In the genomic region with DNA sequence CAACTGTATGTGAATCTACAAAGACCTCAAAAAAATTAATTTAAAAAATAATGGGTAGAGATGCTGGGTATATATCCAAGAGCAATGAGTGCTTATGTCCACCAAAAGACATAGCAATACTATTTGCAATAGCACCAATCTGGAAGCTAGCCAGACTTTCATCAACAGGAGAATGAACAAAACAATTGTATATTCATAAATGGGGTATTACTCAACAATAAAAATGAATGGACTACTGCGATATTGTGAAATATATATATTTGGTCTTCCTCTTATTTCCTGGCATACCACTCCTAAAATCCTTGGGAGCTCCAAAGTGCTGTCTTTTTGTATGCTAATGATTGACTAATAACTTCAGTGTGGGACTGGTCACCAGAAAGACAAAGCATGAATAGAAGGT, we compare ENCODE assay signal across 20 cellular contexts.
DNase-seq lines count a peak whose midpoint lies in the region; ATAC-seq, FAIRE-seq and TF ChIP-seq lines count a peak whose summit lies in the region.
"Had no signal": no experiment of that assay in that cellular context is flagged by ENCODE, and none has a peak within 500 bp of the region (broad histone marks: within the 10 kb centered on the region; RNA-seq: fewer than 3 reads in every experiment).

No MANE protein-coding gene starts in this region.

- CTCF ChIA-PET in MCF 10A (lab: Yijun Ruan, JAX) (interaction anchor here (0.6 to 1.9 kb wide), 5 partner anchors 151 to 986 kb away, joined by 3 to 10 read pairs (median 4); no protein-coding TSS in a partner anchor), GM12878 (lab: Yijun Ruan, JAX) (interaction anchor here (0.7 to 1.9 kb wide), 6 partner anchors 67 to 663 kb away, joined by 3 to 11 read pairs (median 3); no protein-coding TSS in a partner anchor)

- H3K9me3 ChIP-seq in breast epithelium (no peaks in the 10 kb centered on the region), GM12878 (replicated peaks; ENCODE audit: control insufficient read depth, insufficient read depth, low read length) (no peaks in the 10 kb centered on the region)

- no peaks in the 10 kb centered on the region for H3K79me2 ChIP-seq in GM12878 (ENCODE audit: control insufficient read depth, insufficient read depth, low read length)

- H2AFZ ChIP-seq in GM12878 (ENCODE audit: control insufficient read depth, low read depth, low read length): no peak overlapping the region
- H2AFZ ChIP-seq: neural progenitor cell had no signal

- peaks cover 0 to 24% of the 10 kb centered on the region in 2 donors for H3K27me3 ChIP-seq in breast epithelium
- no peaks in the 10 kb centered on the region for H3K27me3 ChIP-seq in GM12878 (replicated peaks in 1 of 2; ENCODE audit: control insufficient read depth in 2 of 2, insufficient read depth in 2 of 2, low read length in 1 of 2)
- H3K27me3 ChIP-seq: neural progenitor cell had no signal

- H3K4me1 ChIP-seq in breast epithelium: no peaks in the 10 kb centered on the region
- no peaks in the 10 kb centered on the region for H3K4me1 ChIP-seq in GM12878 (ENCODE audit: control insufficient read depth, insufficient read depth, low read length)
- H3K4me1 ChIP-seq: neural progenitor cell had no signal

- DNase-seq in MCF 10A (ENCODE audit: unreplicated experiment) (peak; percentile 86), breast epithelium (ENCODE audit: low spot score in 2 of 2) (no peak), GM12878 (ENCODE audit: low read depth, low spot score) (no peak), fibroblast of the aortic adventitia (ENCODE audit: low read depth) (peak; percentile 72), HPDE6-E6E7 (ENCODE audit: extremely low spot score) (no peak), epidermal melanocyte (ENCODE audit: insufficient read length, low spot score) (no peak)
- DNase-seq in stimulated activated CD4-positive, alpha-beta T cell treated with anti-CD3 and anti-CD28 coated beads, Interleukin-4, amount 100 ng/mL, for 1 hour: no peak
- DNase-seq: activated B cell treated with CpG ODN at 0.5 μM for 24 hours; H7; kidney; NCI-H187; NCI-H345; NK-92 treated with Interleukin-12 subunit alpha and Interleukin-12 subunit beta, amount 100 ng/mL, for 24 hours had no signal

- H3K9me3 Mint-ChIP-seq in MCF 10A (ENCODE audit: unreplicated experiment): peaks cover 7% of the 10 kb centered on the region
- H3K9me3 Mint-ChIP-seq: activated B cell treated with CpG ODN at 0.5 μM for 24 hours; activated T-helper 1 cell treated with anti-CD3 and anti-CD28 coated beads, Interleukin-12 subunit alpha, Interleukin-12 subunit beta, Interleukin-2, Interleukin-4 antibody, amounts not matched to agents 30 ng/mL and 10 ng/mL and 1 ng/mL, durations not matched to agents 14 hours and 24 hours and 36 hours; neural progenitor cell had no signal

- H3K4me3 Mint-ChIP-seq in MCF 10A (ENCODE audit: unreplicated experiment): no peak overlapping the region
- H3K4me3 Mint-ChIP-seq: activated B cell treated with CpG ODN at 0.5 μM for 24 hours; activated T-helper 1 cell treated with anti-CD3 and anti-CD28 coated beads, Interleukin-12 subunit alpha, Interleukin-12 subunit beta, Interleukin-2, Interleukin-4 antibody, amounts not matched to agents 30 ng/mL and 10 ng/mL and 1 ng/mL, durations not matched to agents 14 hours and 24 hours and 36 hours; CD14-positive monocyte; mesothelial cell of epicardium; neural progenitor cell had no signal

- WGBS in GM12878 (ENCODE audit: insufficient coverage, insufficient replicate concordance, low lambda C conversion rate, missing lambda C conversion rate): 61% methylated on average over 1 of the region's 1 CpG

- in situ Hi-C loops in GM12878 (cut with MboI): no loop called here

- SMC1A ChIA-PET in GM12878 (lab: Charles Lee; ENCODE audit: uncharacterized antibody, unreplicated experiment): interaction anchor here (0.6 to 2.1 kb wide), 5 partner anchors 8 to 276 kb away, joined by 3 to 5 read pairs (median 3); no protein-coding TSS in a partner anchor

- BruUV-seq in MCF 10A (replicated peaks; lab: Mats Ljungman, UMichigan): no TSS peak
- BruUV-seq in GM12878 (replicated peaks; lab: Mats Ljungman, UMichigan): no TSS peak

- no peak overlapping the region for H3K4me3 ChIP-seq in breast epithelium
- H3K4me3 ChIP-seq in GM12878: no peak overlapping the region
- no peak overlapping the region for H3K4me3 ChIP-seq in fibroblast of the aortic adventitia (ENCODE audit: low read depth, low read length)
- H3K4me3 ChIP-seq: neural progenitor cell had no signal

- POLR2A ChIA-PET in MCF 10A (lab: Yijun Ruan, JAX) (interaction anchor here (1.0 kb wide), 1 partner anchor 241 kb away, joined by 3 read pairs; no protein-coding TSS in a partner anchor), GM12878 (lab: Charles Lee) (no interaction called here)

- no peak overlapping the region for H3K9ac ChIP-seq in GM12878 (ENCODE audit: control insufficient read depth, insufficient read depth, low read length)
- H3K9ac ChIP-seq: neural progenitor cell had no signal

- intact Hi-C loops in MCF 10A (cut with micrococcal nuclease) (loop anchor here (2.0 to 10.0 kb wide), 2 partner anchors 150 to 980 kb away; no protein-coding TSS in a partner anchor), breast epithelium (cut with DNase I; ENCODE audit: low total_unique reads) (no loop called here), GM12878 (cut with micrococcal nuclease; ENCODE audit: unreplicated experiment) (loop anchor here (1.0 to 5.0 kb wide), 4 partner anchors 82 to 366 kb away; no protein-coding TSS in a partner anchor)

- H3K27ac Mint-ChIP-seq in MCF 10A (ENCODE audit: low read depth, unreplicated experiment): no peak overlapping the region
- H3K27ac Mint-ChIP-seq: activated T-helper 1 cell treated with anti-CD3 and anti-CD28 coated beads, Interleukin-12 subunit alpha, Interleukin-12 subunit beta, Interleukin-2, Interleukin-4 antibody, amounts not matched to agents 30 ng/mL and 10 ng/mL and 1 ng/mL, durations not matched to agents 14 hours and 24 hours and 36 hours; mesothelial cell of epicardium; neural progenitor cell had no signal

- H3K4me2 ChIP-seq in GM12878 (ENCODE audit: control insufficient read depth, insufficient read depth): no peak overlapping the region
- H3K4me2 ChIP-seq: neural progenitor cell had no signal

- TF ChIP-seq POLR2A in breast epithelium (IDR thresholded peaks at IDR 0.05) (no peak), GM12878 (IDR thresholded peaks at IDR 0.05; ENCODE audit: low read depth, low read length) (no peak)

- H3K27ac ChIP-seq in breast epithelium (peak overlapping the region in 1 of 2 donors; percentile 25), GM12878 (ENCODE audit: control insufficient read depth, insufficient read depth) (no peak overlapping the region)
- H3K27ac ChIP-seq: neural progenitor cell had no signal

- no peak for TF ChIP-seq CTCF in MCF 10A (IDR thresholded peaks at IDR 0.05; ENCODE audit: unreplicated experiment)
- TF ChIP-seq CTCF in breast epithelium (IDR thresholded peaks at IDR 0.05): no peak
- TF ChIP-seq CTCF in GM12878 (IDR thresholded peaks at IDR 0.05 in 2 of 3, conservative IDR thresholded peaks at IDR 0.05 in 1 of 3; ENCODE audit: control insufficient read depth in 2 of 3, extremely low read depth in 1 of 3, insufficient read depth in 1 of 3, low read depth in 3 of 3, low read length in 3 of 3): no peak
- no peak for TF ChIP-seq CTCF in fibroblast of the aortic adventitia (IDR thresholded peaks at IDR 0.05; ENCODE audit: insufficient read depth, low read length)

- peak; percentile 51 for ATAC-seq in GM12878
- no peak for ATAC-seq in GM18520 (IDR thresholded peaks at IDR 0.05; ENCODE audit: unreplicated experiment)
- ATAC-seq: Right ventricle myocardium inferior had no signal

- FAIRE-seq in GM12878 (lab: Jason Lieb, UNC): no peak
- FAIRE-seq: kidney, urothelium cell line had no signal

- H3K36me3 Mint-ChIP-seq in MCF 10A (ENCODE audit: insufficient read depth, unreplicated experiment): peaks cover 12% of the 10 kb centered on the region
- H3K36me3 Mint-ChIP-seq: neural progenitor cell had no signal

- H3K27me3 Mint-ChIP-seq in MCF 10A (ENCODE audit: insufficient read depth, unreplicated experiment): no peaks in the 10 kb centered on the region
- H3K27me3 Mint-ChIP-seq: activated B cell treated with CpG ODN at 0.5 μM for 24 hours had no signal

- RAD21 ChIA-PET in GM12878 (lab: Charles Lee; ENCODE audit: unreplicated experiment): interaction anchor here (0.7 to 1.2 kb wide), 4 partner anchors 19 to 273 kb away, joined by 3 to 4 read pairs (median 3); no protein-coding TSS in a partner anchor

- TF ChIP-seq RAD21 in GM12878 (IDR thresholded peaks at IDR 0.05; ENCODE audit: insufficient read depth, low read depth, low read length): no peak

- no peaks in the 10 kb centered on the region for H4K20me1 ChIP-seq in GM12878 (ENCODE audit: control insufficient read depth, insufficient read depth)

- H3K36me3 ChIP-seq in breast epithelium: no peaks in the 10 kb centered on the region
- H3K36me3 ChIP-seq in GM12878 (ENCODE audit: control insufficient read depth in 2 of 2, insufficient read depth in 2 of 2, low read length in 1 of 2): peaks cover 0 to 5% of the 10 kb centered on the region in 2 experiments; a peak in 2 of 4 replicates
- H3K36me3 ChIP-seq: neural progenitor cell had no signal

- TF ChIP-seq EP300 in GM12878 (IDR thresholded peaks at IDR 0.05; ENCODE audit: borderline replicate concordance in 1 of 2, control insufficient read depth in 1 of 2, low read depth in 2 of 2, low read length in 2 of 2): no peak

- peaks cover 25% of the 10 kb centered on the region for H3K4me1 Mint-ChIP-seq in MCF 10A (ENCODE audit: insufficient read depth, unreplicated experiment)
- H3K4me1 Mint-ChIP-seq: neural progenitor cell had no signal

TF ChIP-seq in GM12878, 131 proteins besides CTCF, POLR2A, EP300 and RAD21 (continues in another document):
- TF ChIP-seq ZNF622 (IDR thresholded peaks at IDR 0.05) (no peak), ATF7 (IDR thresholded peaks at IDR 0.05; ENCODE audit: low read depth) (no peak), ASH2L (IDR thresholded peaks at IDR 0.05; ENCODE audit: borderline replicate concordance, low read depth) (no peak)
- TF ChIP-seq, protein P1, sequence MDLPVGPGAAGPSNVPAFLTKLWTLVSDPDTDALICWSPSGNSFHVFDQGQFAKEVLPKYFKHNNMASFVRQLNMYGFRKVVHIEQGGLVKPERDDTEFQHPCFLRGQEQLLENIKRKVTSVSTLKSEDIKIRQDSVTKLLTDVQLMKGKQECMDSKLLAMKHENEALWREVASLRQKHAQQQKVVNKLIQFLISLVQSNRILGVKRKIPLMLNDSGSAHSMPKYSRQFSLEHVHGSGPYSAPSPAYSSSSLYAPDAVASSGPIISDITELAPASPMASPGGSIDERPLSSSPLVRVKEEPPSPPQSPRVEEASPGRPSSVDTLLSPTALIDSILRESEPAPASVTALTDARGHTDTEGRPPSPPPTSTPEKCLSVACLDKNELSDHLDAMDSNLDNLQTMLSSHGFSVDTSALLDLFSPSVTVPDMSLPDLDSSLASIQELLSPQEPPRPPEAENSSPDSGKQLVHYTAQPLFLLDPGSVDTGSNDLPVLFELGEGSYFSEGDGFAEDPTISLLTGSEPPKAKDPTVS (IDR thresholded peaks at IDR 0.05; ENCODE audit: low read depth, low read length): no peak

Comparison
In these comparisons a context has a peak if more than half of its experiments do, and no peak if none do; other contexts are left out.
1. DNase-seq: peak in MCF 10A (single experiment) and fibroblast of the aortic adventitia (single experiment); none in breast epithelium (0 of 2), GM12878 (single experiment), HPDE6-E6E7 (single experiment), epidermal melanocyte (single experiment) and stimulated activated CD4-positive, alpha-beta T cell treated with anti-CD3 and anti-CD28 coated beads, Interleukin-4, amount 100 ng/mL, for 1 hour (single experiment).